Comparison of ENCODE assay signal across 8 cellular contexts in the genomic region with DNA sequence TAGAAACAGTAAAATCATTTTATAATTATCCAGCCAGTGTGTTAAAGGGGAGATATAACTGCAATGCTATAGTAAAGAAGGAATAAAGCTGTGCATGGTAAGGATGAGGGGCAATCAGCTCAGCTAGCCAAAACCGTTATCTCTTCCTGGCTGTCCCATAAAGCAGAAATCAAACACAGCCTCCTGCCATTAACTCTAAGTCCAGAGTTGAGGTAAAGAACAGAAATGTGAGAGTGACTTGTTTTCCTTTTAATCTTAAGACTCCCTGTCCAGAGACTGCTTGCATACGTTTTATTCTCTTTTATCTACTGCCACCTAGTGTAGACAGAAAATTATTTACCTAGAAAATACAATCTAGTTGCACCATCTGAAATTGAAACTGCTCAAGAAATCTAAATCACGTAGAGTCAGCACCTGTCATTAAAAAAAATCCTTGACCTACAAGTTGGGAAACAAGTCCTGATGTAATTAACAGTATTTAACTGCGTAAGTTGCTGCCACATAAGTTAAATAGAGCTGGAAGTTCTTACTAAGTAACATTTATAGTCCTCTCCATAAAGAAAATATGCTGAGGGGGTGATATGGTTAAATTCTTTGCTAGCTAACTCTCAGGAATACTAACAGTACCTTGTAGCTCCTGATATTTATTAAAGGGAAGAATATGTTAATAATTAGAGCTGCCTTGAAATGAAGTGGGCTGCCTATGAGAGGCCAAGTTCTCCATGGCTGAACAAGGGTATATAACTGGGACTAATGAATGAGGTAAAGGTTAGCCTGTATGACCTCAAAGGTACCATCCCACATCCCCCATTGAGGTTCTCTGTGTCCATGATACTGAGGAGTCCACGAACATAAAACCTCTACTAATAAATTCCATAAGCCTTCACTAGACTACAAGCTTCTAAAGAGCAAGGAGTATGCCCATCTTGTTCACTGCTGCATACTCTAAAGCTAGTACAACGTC.
DNase-seq lines count a peak whose midpoint lies in the region; ATAC-seq, FAIRE-seq and TF ChIP-seq lines count a peak whose summit lies in the region.

No MANE protein-coding gene starts in this region.

- ATAC-seq in GM19372 (IDR thresholded peaks at IDR 0.05; ENCODE audit: low read depth, unreplicated experiment) (peak; percentile 94), HG03354 (IDR thresholded peaks at IDR 0.05; ENCODE audit: poor library complexity, severe bottlenecking, unreplicated experiment) (peak; percentile 96)

- H3K4me3 ChIP-seq in cardiac muscle cell, result no peak overlapping the region

- H3K27ac ChIP-seq in cardiac muscle cell, result peak overlapping the region; percentile 19

- FAIRE-seq in D721Med (lab: Jason Lieb, UNC), result peak; percentile 41

- peaks cover 6% of the 10 kb centered on the region for H3K4me1 ChIP-seq in cardiac muscle cell (ENCODE audit: low read depth)

- DNase-seq in D721Med (ENCODE audit: insufficient read length, low spot score) (no peak), NCI-H226 (peak; percentile 12), cardiac muscle cell (ENCODE audit: low read depth in 1 of 2, low spot score in 1 of 2) (peak; percentile 65 to 84), renal cortical epithelial cell (ENCODE audit: low read depth) (peak; percentile 90), ecto neural progenitor cell (ENCODE audit: low spot score) (no peak)

- peak overlapping the region; percentile 12 for H3K27ac Mint-ChIP-seq in activated naive CD8-positive, alpha-beta T cell

- H3K4me1 Mint-ChIP-seq in activated naive CD8-positive, alpha-beta T cell (ENCODE audit: low read depth), result peaks cover 21% of the 10 kb centered on the region

- H3K36me3 ChIP-seq in cardiac muscle cell, result no peaks in the 10 kb centered on the region

- no peaks in the 10 kb centered on the region for H3K27me3 ChIP-seq in cardiac muscle cell

- H3K36me3 Mint-ChIP-seq in activated naive CD8-positive, alpha-beta T cell, result peaks cover 2% of the 10 kb centered on the region

- no peaks in the 10 kb centered on the region for H3K27me3 Mint-ChIP-seq in activated naive CD8-positive, alpha-beta T cell

- H3K4me3 Mint-ChIP-seq in activated naive CD8-positive, alpha-beta T cell, result no peak overlapping the region

- no peaks in the 10 kb centered on the region for H3K9me3 ChIP-seq in cardiac muscle cell (ENCODE audit: low read depth)

- TF ChIP-seq CTCF in D721Med (IDR thresholded peaks at IDR 0.05; ENCODE audit: insufficient read depth, missing control alignments), result peak; percentile 66
- TF ChIP-seq CTCF in cardiac muscle cell (IDR thresholded peaks at IDR 0.05; ENCODE audit: low read depth, low read length), result peak; percentile 36

- no peaks in the 10 kb centered on the region for H3K9me3 Mint-ChIP-seq in activated naive CD8-positive, alpha-beta T cell (ENCODE audit: low read depth)

Comparison
In these comparisons a context has a peak if more than half of its experiments do, and no peak if none do; other contexts are left out.
1. DNase-seq: peak in NCI-H226 (single experiment), cardiac muscle cell (2 of 2) and renal cortical epithelial cell (single experiment); none in D721Med (single experiment) and ecto neural progenitor cell (single experiment).